Comparison of ENCODE assay signal across 35 cellular contexts in genomic region chr3:61714225-61714624, GRCh38.
"Had no signal": no experiment of that assay in that cellular context is flagged by ENCODE, and none has a peak within 500 bp of the region (broad histone marks: within the 10 kb centered on the region; RNA-seq: fewer than 3 reads in every experiment).

No MANE protein-coding gene starts in this region.

- H3K9me3 ChIP-seq: MG63 had no signal

- DNase-seq: Kasumi-1, MG63, MM.1S, MV-4-11, NCI-H1048, NCI-H1092, NCI-H1092 treated with DMSO at 0.1 percent for 48 hours, NCI-H1105, NCI-H1105 treated with DMSO at 0.1 percent for 48 hours, NCI-H1417, NCI-H1417 treated with DMSO at 0.1 percent for 48 hours, NCI-H1436, NCI-H1436 treated with DMSO at 0.1 percent for 48 hours, NCI-H146, NCI-H1694, NCI-H1694 treated with DMSO at 0.1 percent for 48 hours, NCI-H187, NCI-H187 treated with DMSO at 0.1 percent for 48 hours, NCI-H1930, NCI-H2029, NCI-H2029 treated with DMSO at 0.1 percent for 48 hours, NCI-H2081, NCI-H2081 treated with DMSO at 0.1 percent for 48 hours, NCI-H2107, NCI-H2171, NCI-H2171 treated with DMSO at 0.1 percent for 48 hours, NCI-H2227 treated with DMSO at 0.1 percent for 48 hours, NCI-H226, NCI-H345, NCI-H446, NCI-H446 treated with DMSO at 0.1 percent for 48 hours, NCI-H510A, NCI-H510A treated with DMSO at 0.1 percent for 48 hours, NCI-H524, NCI-H524 treated with DMSO at 0.1 percent for 48 hours had no signal

- H3K36me3 ChIP-seq: MG63 had no signal

- H3K27me3 ChIP-seq: MG63 had no signal

- H3K4me3 ChIP-seq: MG63 had no signal
